Comparison of ENCODE assay signal across 13 cellular contexts in genomic region chr12:87136330-87136976, GRCh38.
DNase-seq lines count a peak whose midpoint lies in the region; ATAC-seq and TF ChIP-seq lines count a peak whose summit lies in the region.
"Had no signal": no experiment of that assay in that cellular context is flagged by ENCODE, and none has a peak within 500 bp of the region (broad histone marks: within the 10 kb centered on the region; RNA-seq: fewer than 3 reads in every experiment).

No MANE protein-coding gene starts in this region.

- H3K9me3 Mint-ChIP-seq in MCF 10A (ENCODE audit: unreplicated experiment), result no peaks in the 10 kb centered on the region
- peaks cover 0 to 8% of the 10 kb centered on the region in 2 donors for H3K9me3 Mint-ChIP-seq in stimulated activated naive CD8-positive, alpha-beta T cell treated with anti-CD3 and anti-CD28 coated beads, Interleukin-15, amount 100 ng/mL, for 72 hours
- peaks cover 0 to 12% of the 10 kb centered on the region in 2 donors for H3K9me3 Mint-ChIP-seq in activated naive CD4-positive, alpha-beta T cell treated with anti-CD3 and anti-CD28 coated beads, Interleukin-2, amount 50 U/mL, for 72 hours

- H3K36me3 ChIP-seq in breast epithelium (no peaks in the 10 kb centered on the region), vagina (no peaks in the 10 kb centered on the region)
- no peaks in the 10 kb centered on the region for H3K36me3 ChIP-seq in effector memory CD4-positive, alpha-beta T cell (ENCODE audit: control insufficient read depth, insufficient read depth, low read length)
- H3K36me3 ChIP-seq: brain microvascular endothelial cell had no signal

- H3K27ac ChIP-seq in breast epithelium (no peak overlapping the region), vagina (no peak overlapping the region)
- no peak overlapping the region for H3K27ac ChIP-seq in effector memory CD4-positive, alpha-beta T cell (ENCODE audit: insufficient read depth, low read length, poor library complexity, severe bottlenecking)
- H3K27ac ChIP-seq: brain microvascular endothelial cell had no signal

- no peak for TF ChIP-seq POLR2A in breast epithelium (IDR thresholded peaks at IDR 0.05)
- no peak for TF ChIP-seq POLR2A in vagina (IDR thresholded peaks at IDR 0.05)

- TF ChIP-seq CTCF in MCF 10A (IDR thresholded peaks at IDR 0.05; ENCODE audit: unreplicated experiment) (no peak), breast epithelium (IDR thresholded peaks at IDR 0.05) (no peak), vagina (IDR thresholded peaks at IDR 0.05) (no peak)

- H3K4me3 ChIP-seq in breast epithelium, result no peak overlapping the region
- no peak overlapping the region for H3K4me3 ChIP-seq in effector memory CD4-positive, alpha-beta T cell (ENCODE audit: insufficient read depth, low read depth, low read length, poor library complexity, severe bottlenecking)
- no peak overlapping the region for H3K4me3 ChIP-seq in vagina

- H3K4me1 ChIP-seq in breast epithelium (no peaks in the 10 kb centered on the region), vagina (no peaks in the 10 kb centered on the region)
- no peaks in the 10 kb centered on the region for H3K4me1 ChIP-seq in effector memory CD4-positive, alpha-beta T cell (ENCODE audit: control insufficient read depth, insufficient read depth, low read length, poor library complexity, severe bottlenecking)

- H3K27ac Mint-ChIP-seq in MCF 10A (ENCODE audit: low read depth, unreplicated experiment), result peak overlapping the region; percentile 55
- no peak overlapping the region for H3K27ac Mint-ChIP-seq in stimulated activated naive CD8-positive, alpha-beta T cell treated with anti-CD3 and anti-CD28 coated beads, Interleukin-15, amount 100 ng/mL, for 72 hours
- no peak overlapping the region for H3K27ac Mint-ChIP-seq in activated naive CD4-positive, alpha-beta T cell treated with anti-CD3 and anti-CD28 coated beads, Interleukin-2, amount 50 U/mL, for 72 hours

- DNase-seq in MCF 10A (ENCODE audit: unreplicated experiment), result no peak
- no peak for DNase-seq in breast epithelium (ENCODE audit: low spot score in 2 of 2)
- peak; percentile 6 for DNase-seq in UCSD-AML1 (lab: John Stamatoyannopoulos, UW; ENCODE audit: unreplicated experiment)
- DNase-seq in hepatic stellate cell (ENCODE audit: low spot score), result peak; percentile 2
- DNase-seq in stimulated activated naive CD8-positive, alpha-beta T cell treated with anti-CD3 and anti-CD28 coated beads, Interleukin-15, amount 100 ng/mL, for 72 hours, result no peak
- no peak for DNase-seq in effector memory CD4-positive, alpha-beta T cell
- no peak for DNase-seq in activated naive CD4-positive, alpha-beta T cell treated with anti-CD3 and anti-CD28 coated beads, Interleukin-2, amount 50 U/mL, for 72 hours (ENCODE audit: low spot score in 2 of 2)
- DNase-seq in vagina (ENCODE audit: extremely low spot score in 2 of 2), result no peak
- DNase-seq: brain microvascular endothelial cell, EL, foreskin melanocyte, NCI-H1105 had no signal

- CTCF ChIA-PET in MCF 10A (lab: Yijun Ruan, JAX), result no interaction called here

- POLR2A ChIA-PET in MCF 10A (lab: Yijun Ruan, JAX), result interaction anchor here (1.0 kb wide), 1 partner anchor 22 kb away, joined by 4 read pairs; no protein-coding TSS in a partner anchor

- H3K4me3 Mint-ChIP-seq in MCF 10A (ENCODE audit: unreplicated experiment), result peak overlapping the region; percentile 28
- H3K4me3 Mint-ChIP-seq in stimulated activated naive CD8-positive, alpha-beta T cell treated with anti-CD3 and anti-CD28 coated beads, Interleukin-15, amount 100 ng/mL, for 72 hours, result no peak overlapping the region

- H3K27me3 Mint-ChIP-seq in MCF 10A (ENCODE audit: insufficient read depth, unreplicated experiment), result no peaks in the 10 kb centered on the region
- no peaks in the 10 kb centered on the region for H3K27me3 Mint-ChIP-seq in stimulated activated naive CD8-positive, alpha-beta T cell treated with anti-CD3 and anti-CD28 coated beads, Interleukin-15, amount 100 ng/mL, for 72 hours

- no peaks in the 10 kb centered on the region for H3K27me3 ChIP-seq in breast epithelium
- no peaks in the 10 kb centered on the region for H3K27me3 ChIP-seq in effector memory CD4-positive, alpha-beta T cell (replicated peaks; ENCODE audit: control insufficient read depth, insufficient read depth, low read length, poor library complexity, severe bottlenecking)
- H3K27me3 ChIP-seq in vagina, result no peaks in the 10 kb centered on the region
- H3K27me3 ChIP-seq: brain microvascular endothelial cell had no signal

- ATAC-seq in stimulated activated naive CD8-positive, alpha-beta T cell treated with anti-CD3 and anti-CD28 coated beads, Interleukin-15, amount 100 ng/mL, for 72 hours, result no peak
- ATAC-seq in activated naive CD4-positive, alpha-beta T cell treated with anti-CD3 and anti-CD28 coated beads, Interleukin-2, amount 50 U/mL, for 72 hours, result no peak
- ATAC-seq: left lobe of liver had no signal

- no TSS peak for BruUV-seq in MCF 10A (replicated peaks; lab: Mats Ljungman, UMichigan)

- H3K36me3 Mint-ChIP-seq in MCF 10A (ENCODE audit: insufficient read depth, unreplicated experiment), result peaks cover 6% of the 10 kb centered on the region
- no peaks in the 10 kb centered on the region for H3K36me3 Mint-ChIP-seq in activated naive CD4-positive, alpha-beta T cell treated with anti-CD3 and anti-CD28 coated beads, Interleukin-2, amount 50 U/mL, for 72 hours

- intact Hi-C loops in MCF 10A (cut with micrococcal nuclease) (no loop called here), breast epithelium (cut with DNase I; ENCODE audit: low total_unique reads) (no loop called here), vagina (cut with DNase I) (no loop called here)

- peaks cover 32% of the 10 kb centered on the region for H3K4me1 Mint-ChIP-seq in MCF 10A (ENCODE audit: insufficient read depth, unreplicated experiment)
- no peaks in the 10 kb centered on the region for H3K4me1 Mint-ChIP-seq in stimulated activated naive CD8-positive, alpha-beta T cell treated with anti-CD3 and anti-CD28 coated beads, Interleukin-15, amount 100 ng/mL, for 72 hours

- H3K9me3 ChIP-seq in breast epithelium, result peaks cover 0 to 10% of the 10 kb centered on the region in 2 donors
- no peaks in the 10 kb centered on the region for H3K9me3 ChIP-seq in effector memory CD4-positive, alpha-beta T cell (ENCODE audit: control insufficient read depth, low read length)
- H3K9me3 ChIP-seq in vagina, result no peaks in the 10 kb centered on the region

Comparison
In these comparisons a context has a peak if more than half of its experiments do, and no peak if none do; other contexts are left out.
1. DNase-seq: peak in UCSD-AML1 (single experiment) and hepatic stellate cell (single experiment); none in MCF 10A (single experiment), breast epithelium (0 of 2), stimulated activated naive CD8-positive, alpha-beta T cell treated with anti-CD3 and anti-CD28 coated beads, Interleukin-15, amount 100 ng/mL, for 72 hours (0 of 2), effector memory CD4-positive, alpha-beta T cell (0 of 3), activated naive CD4-positive, alpha-beta T cell treated with anti-CD3 and anti-CD28 coated beads, Interleukin-2, amount 50 U/mL, for 72 hours (0 of 2) and vagina (0 of 2).